Comparison of ENCODE assay signal across 17 cellular contexts in the genomic region with DNA sequence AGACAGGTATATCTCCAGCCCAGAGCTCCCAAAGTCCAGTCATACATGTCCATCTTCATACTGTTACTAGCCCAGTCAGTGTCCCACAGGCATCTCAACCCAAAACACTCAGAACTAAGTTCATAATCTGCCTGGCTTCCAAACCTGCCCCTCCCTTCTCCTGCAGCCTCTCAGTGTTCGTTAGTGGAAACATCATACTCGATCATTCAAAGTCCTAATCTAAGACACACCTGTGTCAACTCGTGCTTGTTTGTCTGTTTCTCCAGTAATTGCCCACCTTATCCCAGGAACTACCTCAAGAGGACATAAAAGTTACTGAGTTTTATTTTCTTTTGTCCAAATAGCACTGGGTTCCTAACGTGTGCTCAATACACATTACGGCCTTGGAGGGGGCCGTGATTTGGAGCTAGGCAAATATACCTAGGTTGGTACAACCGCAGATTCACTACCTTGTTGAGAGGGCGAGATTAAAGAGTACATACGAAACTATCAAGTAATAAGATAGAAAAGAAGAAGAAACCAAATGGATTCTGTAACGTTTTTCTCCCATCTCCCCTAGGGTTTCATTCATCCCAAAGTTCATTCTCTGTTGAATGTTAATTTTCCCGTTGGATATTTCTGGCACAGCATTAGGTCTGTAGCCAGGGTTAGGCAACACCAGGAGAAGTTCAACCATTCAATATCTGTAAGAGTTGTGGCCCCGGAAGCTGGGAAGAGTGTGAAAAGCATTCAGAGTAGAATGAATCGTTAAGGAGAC. TPM values are rescaled to one million over a fixed set of nuclear protein-coding genes. Genes with fewer than 3 reads are reported as not detected.
DNase-seq lines count a peak whose midpoint lies in the region; ATAC-seq and TF ChIP-seq lines count a peak whose summit lies in the region.
"Had no signal": no experiment of that assay in that cellular context is flagged by ENCODE, and none has a peak within 500 bp of the region (broad histone marks: within the 10 kb centered on the region; RNA-seq: fewer than 3 reads in every experiment).

No MANE protein-coding gene starts in this region.

- no peak overlapping the region for H3K4me3 ChIP-seq in Caco-2 (ENCODE audit: low read depth, low read length)
- peak overlapping the region; percentile 15 for H3K4me3 ChIP-seq in osteoblast (ENCODE audit: insufficient read depth, low read length)
- H3K4me3 ChIP-seq: BLaER1 treated with 17β-estradiol and CSF1 and Interleukin-3, amounts not matched to agents 10 nM and 100 nM; MG63 had no signal

- intact Hi-C loops in Caco-2 (cut with micrococcal nuclease; ENCODE audit: unreplicated experiment) = no loop called here
- intact Hi-C loops in left colon (cut with DNase I, micrococcal nuclease) = no loop called here

- peaks cover 2% of the 10 kb centered on the region for H3K4me1 ChIP-seq in Caco-2
- H3K4me1 ChIP-seq in osteoblast (ENCODE audit: insufficient read depth, low read length) = peaks cover 35% of the 10 kb centered on the region

- peaks cover 7% of the 10 kb centered on the region for H3K4me1 Mint-ChIP-seq in Caco-2 (ENCODE audit: low read depth, unreplicated experiment)
- H3K4me1 Mint-ChIP-seq in stimulated activated naive B cell treated with anti-CD40 and anti-IgM and Interleukin-4, amounts not matched to agents 10 μg/mL and 1 μg/mL and 100 μg/mL, for 72 hours = no peaks in the 10 kb centered on the region

- H2AFZ ChIP-seq in osteoblast (ENCODE audit: low read length) = peak overlapping the region; percentile 62

- H3K27me3 ChIP-seq in Caco-2 (replicated peaks; ENCODE audit: control insufficient read depth, insufficient read depth, low read length) = no peaks in the 10 kb centered on the region
- no peaks in the 10 kb centered on the region for H3K27me3 ChIP-seq in osteoblast (ENCODE audit: insufficient read depth, low read length)
- H3K27me3 ChIP-seq: BLaER1 treated with 17β-estradiol and CSF1 and Interleukin-3, amounts not matched to agents 10 nM and 100 nM; MG63 had no signal

- no peak overlapping the region for H3K27ac Mint-ChIP-seq in Caco-2 (ENCODE audit: unreplicated experiment)
- H3K27ac Mint-ChIP-seq in stimulated activated naive B cell treated with anti-CD40 and anti-IgM and Interleukin-4, amounts not matched to agents 10 μg/mL and 1 μg/mL and 100 μg/mL, for 72 hours = no peak overlapping the region

- peak; percentile 54 for ATAC-seq in left colon
- no peak for ATAC-seq in GM18907 (IDR thresholded peaks at IDR 0.05; ENCODE audit: unreplicated experiment)
- no peak for ATAC-seq in HG02852 (IDR thresholded peaks at IDR 0.05; ENCODE audit: unreplicated experiment)
- ATAC-seq in stimulated activated naive B cell treated with anti-CD40 and anti-IgM and Interleukin-4, amounts not matched to agents 10 μg/mL and 1 μg/mL and 100 μg/mL, for 72 hours (replicated peaks) = no peak
- ATAC-seq: Right ventricle myocardium inferior had no signal

- H3K9me3 Mint-ChIP-seq in Caco-2 (ENCODE audit: unreplicated experiment) = no peaks in the 10 kb centered on the region
- H3K9me3 Mint-ChIP-seq in stimulated activated naive B cell treated with anti-CD40 and anti-IgM and Interleukin-4, amounts not matched to agents 10 μg/mL and 1 μg/mL and 100 μg/mL, for 72 hours = no peaks in the 10 kb centered on the region

- no peaks in the 10 kb centered on the region for H3K79me2 ChIP-seq in osteoblast (ENCODE audit: insufficient read depth, low read length)

- H3K4me3 Mint-ChIP-seq in Caco-2 (ENCODE audit: unreplicated experiment) = peak overlapping the region; percentile 5
- H3K4me3 Mint-ChIP-seq in stimulated activated naive B cell treated with anti-CD40 and anti-IgM and Interleukin-4, amounts not matched to agents 10 μg/mL and 1 μg/mL and 100 μg/mL, for 72 hours = no peak overlapping the region

- H3K4me2 ChIP-seq in osteoblast (ENCODE audit: insufficient read depth, low read length) = peak overlapping the region; percentile 66
- H3K4me2 ChIP-seq: BLaER1 treated with 17β-estradiol and CSF1 and Interleukin-3, amounts not matched to agents 10 nM and 100 nM; KMS-11 had no signal

- no peaks in the 10 kb centered on the region for H3K36me3 Mint-ChIP-seq in Caco-2 (ENCODE audit: insufficient read depth, unreplicated experiment)
- no peaks in the 10 kb centered on the region for H3K36me3 Mint-ChIP-seq in stimulated activated naive B cell treated with anti-CD40 and anti-IgM and Interleukin-4, amounts not matched to agents 10 μg/mL and 1 μg/mL and 100 μg/mL, for 72 hours

- BruUV-seq in Caco-2 (replicated peaks; lab: Mats Ljungman, UMichigan) = no TSS peak

- TF ChIP-seq CTCF in Caco-2 (IDR thresholded peaks at IDR 0.05; ENCODE audit: insufficient read depth in 1 of 2, low read depth in 1 of 2, low read length in 1 of 2, severe bottlenecking in 1 of 2, unreplicated experiment in 1 of 2) (no peak), osteoblast (IDR thresholded peaks at IDR 0.05; ENCODE audit: extremely low read depth, low read depth, low read length) (no peak)

- H4K20me1 ChIP-seq in osteoblast (ENCODE audit: insufficient read depth, low read length) = no peaks in the 10 kb centered on the region
- H4K20me1 ChIP-seq: BLaER1 treated with 17β-estradiol and CSF1 and Interleukin-3, amounts not matched to agents 10 nM and 100 nM had no signal

- POLR2A ChIA-PET in Caco-2 (lab: Charles Lee) = no interaction called here

- H3K36me3 ChIP-seq in Caco-2 (ENCODE audit: control insufficient read depth, insufficient read depth, low read length) (no peaks in the 10 kb centered on the region), osteoblast (ENCODE audit: insufficient read depth, low read length) (no peaks in the 10 kb centered on the region)
- H3K36me3 ChIP-seq: BLaER1 treated with 17β-estradiol and CSF1 and Interleukin-3, amounts not matched to agents 10 nM and 100 nM; MG63 had no signal

- CTCF ChIA-PET in Caco-2 (lab: Charles Lee) = interaction anchor here (1.1 to 1.8 kb wide), 2 partner anchors 46 to 132 kb away, joined by 3 to 4 read pairs; no protein-coding TSS in a partner anchor

- peak overlapping the region; percentile 1 for H3K27ac ChIP-seq in osteoblast (ENCODE audit: low read depth, low read length)
- H3K27ac ChIP-seq: BLaER1 treated with 17β-estradiol and CSF1 and Interleukin-3, amounts not matched to agents 10 nM and 100 nM; HL-60; KMS-11 had no signal

- DNase-seq in Caco-2 (no peak), left colon (no peak), osteoblast (ENCODE audit: insufficient read length, low spot score, missing footprints) (peak; percentile 27)
- DNase-seq in stimulated activated naive B cell treated with anti-CD40 and anti-IgM and Interleukin-4, amounts not matched to agents 10 μg/mL and 1 μg/mL and 100 μg/mL, for 72 hours = no peak
- DNase-seq: 8988T, GOT3, MG63, NCI-H1092 treated with DMSO at 0.1 percent for 48 hours, NCI-H1694, NCI-H345, NCI-H69 had no signal

- H3K9me3 ChIP-seq in Caco-2 (no peaks in the 10 kb centered on the region), osteoblast (ENCODE audit: low read depth, low read length) (no peaks in the 10 kb centered on the region)
- H3K9me3 ChIP-seq: BLaER1 treated with 17β-estradiol and CSF1 and Interleukin-3, amounts not matched to agents 10 nM and 100 nM; MG63 had no signal

- peaks cover 3% of the 10 kb centered on the region for H3K27me3 Mint-ChIP-seq in Caco-2 (ENCODE audit: insufficient read depth, unreplicated experiment)
- peaks cover 28 to 41% of the 10 kb centered on the region in 2 donors for H3K27me3 Mint-ChIP-seq in stimulated activated naive B cell treated with anti-CD40 and anti-IgM and Interleukin-4, amounts not matched to agents 10 μg/mL and 1 μg/mL and 100 μg/mL, for 72 hours

RNA-seq across cellular contexts. Expression of a gene that starts 3.1 kb away (rescaled TPM):
- not detected in 2 replicates for total RNA-seq in Caco-2 (2022)
- not detected for total RNA-seq in left colon
- not detected in 2 replicates for total RNA-seq in osteoblast
- total RNA-seq: Right ventricle myocardium inferior had no signal

RNA-seq across cellular contexts. Expression of a gene that starts 9.3 kb away (rescaled TPM):
- 6.5 and 7.1 TPM in 2 replicates for total RNA-seq in Caco-2 (2022)
- 10 to 100 TPM; 37.2 to 40.8 TPM for total RNA-seq in left colon
- 33.3 and 35.4 TPM in 2 replicates for total RNA-seq in osteoblast

RNA-seq across cellular contexts. Expression of a gene that starts 18.6 kb away (rescaled TPM):
- total RNA-seq in Caco-2 (2022) (not detected in 2 replicates), left colon (under 1 TPM in 1 of 2 donors, not detected in 1; 0.31 TPM), osteoblast (not detected in 2 replicates)
- total RNA-seq: Right ventricle myocardium inferior had no signal

RNA-seq across cellular contexts. Expression of a gene that starts 26.2 kb away (rescaled TPM):
- total RNA-seq in Caco-2 (2022) (not detected in 2 replicates), left colon (not detected), osteoblast (not detected in 2 replicates)
- total RNA-seq: Right ventricle myocardium inferior had no signal

RNA-seq across cellular contexts. Expression of a gene that starts 30.8 kb away (rescaled TPM):
- total RNA-seq in Caco-2 (2022) = not detected in 2 replicates
- under 1 TPM; 0.28 to 0.58 TPM for total RNA-seq in left colon
- not detected in 2 replicates for total RNA-seq in osteoblast
